Comparison of ENCODE assay signal across 9 cellular contexts in the genomic region with DNA sequence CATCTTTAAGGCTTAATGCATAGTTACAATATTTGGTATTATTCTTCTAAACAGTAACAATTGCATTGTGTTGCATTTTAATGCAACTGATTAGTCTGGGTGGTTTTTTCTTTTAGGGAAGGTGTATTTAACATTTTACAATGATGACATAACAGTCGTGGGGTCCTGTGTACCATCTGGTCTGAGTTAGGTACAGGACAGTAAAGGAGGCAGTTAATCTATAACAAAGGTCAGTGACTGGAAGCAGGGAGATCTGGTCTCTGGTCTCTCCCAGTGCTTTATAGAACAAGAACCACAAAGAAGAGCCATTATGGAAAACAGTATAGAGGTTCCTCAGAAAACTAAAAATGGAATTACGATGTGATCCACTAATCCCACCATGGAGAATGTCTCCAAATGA. TPM values are rescaled to one million over a fixed set of nuclear protein-coding genes. Genes with fewer than 3 reads are reported as not detected.
"Had no signal": no experiment of that assay in that cellular context is flagged by ENCODE, and none has a peak within 500 bp of the region (broad histone marks: within the 10 kb centered on the region; RNA-seq: fewer than 3 reads in every experiment).

No MANE protein-coding gene starts in this region.

- H3K4me3 ChIP-seq: GM12878 had no signal

- DNase-seq: GDM1, GF-D8 had no signal

- FAIRE-seq: G401.6, GM12878, GM12891, GM12892, GM18507, GM19239 had no signal

- ATAC-seq: GM12878 had no signal

RNA-seq across cellular contexts. Expression of gene OR7G2, which starts 2.7 kb away (rescaled TPM):
- total RNA-seq: G401, GM12878 had no signal
- polyA plus RNA-seq: GM12878 had no signal

RNA-seq across cellular contexts. Expression of gene OR7G1, which starts 5.6 kb away (rescaled TPM):
- total RNA-seq: G401, GM12878 had no signal
- polyA plus RNA-seq: GM12878 had no signal

RNA-seq across cellular contexts. Expression of gene OR7G3, which starts 16.8 kb away (rescaled TPM):
- total RNA-seq: G401, GM12878 had no signal
- polyA plus RNA-seq: GM12878 had no signal

RNA-seq across cellular contexts. Expression of gene OR1M1, which starts 23.1 kb away (rescaled TPM):
- total RNA-seq: G401, GM12878 had no signal
- polyA plus RNA-seq: GM12878 had no signal
